Comparison of ENCODE assay signal across 7 cellular contexts in genomic region chr20:3847419-3847940, GRCh38. TPM values are rescaled to one million over a fixed set of nuclear protein-coding genes. Genes with fewer than 3 reads are reported as not detected.
A peak's percentile ranks its signal among the peaks of the same experiment; 100 is the strongest.
DNase-seq lines count a peak whose midpoint lies in the region; ATAC-seq and TF ChIP-seq lines count a peak whose summit lies in the region.

No MANE protein-coding gene starts in this region.

- H3K9ac ChIP-seq in skeletal muscle satellite cell (ENCODE audit: low read depth, low read length), result peak overlapping the region; percentile 96

- ATAC-seq in WTC11, result no peak
- ATAC-seq in HG02884 (IDR thresholded peaks at IDR 0.05; ENCODE audit: unreplicated experiment), result no peak
- no peak for ATAC-seq in GM21526 (IDR thresholded peaks at IDR 0.05; ENCODE audit: low FRiP score, unreplicated experiment)
- ATAC-seq in GM19395 (IDR thresholded peaks at IDR 0.05; ENCODE audit: unreplicated experiment), result no peak

- H3K27me3 Mint-ChIP-seq in WTC11 (ENCODE audit: low read depth) (no peaks in the 10 kb centered on the region), glutamatergic neuron (ENCODE audit: unreplicated experiment) (peaks cover 2% of the 10 kb centered on the region)

- peak overlapping the region; percentile 99 for H3K4me2 ChIP-seq in skeletal muscle satellite cell (ENCODE audit: low read length)

- CTCF ChIA-PET in HEK293 (lab: Yijun Ruan, JAX), result interaction anchor here (0.7 to 1.0 kb wide), 3 partner anchors 8 to 221 kb away, joined by 3 to 5 read pairs (median 3); no protein-coding TSS in a partner anchor
- CTCF ChIA-PET in WTC11 (lab: Charles Lee), result interaction anchor here (0.8 to 1.0 kb wide), 3 partner anchors 27 to 131 kb away, joined by 3 read pairs; partner anchors contain the start of genes AP5S1 and SPEF1

- TF ChIP-seq CTCF in HEK293 (tag by site-specific recombination; IDR thresholded peaks at IDR 0.05), result no peak
- TF ChIP-seq CTCF in WTC11 (IDR thresholded peaks at IDR 0.05), result no peak
- TF ChIP-seq CTCF in glutamatergic neuron (IDR thresholded peaks at IDR 0.05; ENCODE audit: partially characterized antibody, unreplicated experiment), result no peak

- DNase-seq in WTC11 (ENCODE audit: low spot score) (no peak), glutamatergic neuron (no peak)

- H3K9me3 Mint-ChIP-seq in WTC11 (no peaks in the 10 kb centered on the region), glutamatergic neuron (ENCODE audit: unreplicated experiment) (peaks cover 4% of the 10 kb centered on the region)

- H3K4me3 ChIP-seq in HEK293 (ENCODE audit: low read depth, low read length) (peak overlapping the region; percentile 94), skeletal muscle satellite cell (ENCODE audit: low read length) (peak overlapping the region; percentile 94)

- no peaks in the 10 kb centered on the region for H3K27me3 ChIP-seq in skeletal muscle satellite cell (ENCODE audit: control insufficient read depth, insufficient read depth, low read length)

- POLR2A ChIA-PET in HEK293 (lab: Yijun Ruan, JAX), result interaction anchor here (1.4 kb wide), 1 partner anchor 27 kb away, joined by 8 read pairs; the partner anchor contains the start of gene AP5S1
- POLR2A ChIA-PET in WTC11 (lab: Charles Lee), result no interaction called here

- H3K36me3 Mint-ChIP-seq in WTC11 (no peaks in the 10 kb centered on the region), glutamatergic neuron (ENCODE audit: unreplicated experiment) (no peaks in the 10 kb centered on the region)

- no peaks in the 10 kb centered on the region for H3K9me3 ChIP-seq in HEK293 (ENCODE audit: control insufficient read depth, insufficient read depth, low read depth, low read length)
- H3K9me3 ChIP-seq in skeletal muscle satellite cell (replicated peaks; ENCODE audit: low read length), result no peaks in the 10 kb centered on the region

- H3K4me1 ChIP-seq in HEK293 (ENCODE audit: control insufficient read depth, insufficient read depth, low read length) (peaks cover 11% of the 10 kb centered on the region), skeletal muscle satellite cell (ENCODE audit: control insufficient read depth, insufficient read depth, low read length) (peaks cover 39% of the 10 kb centered on the region)

- H3K4me1 Mint-ChIP-seq in WTC11 (peaks cover 5% of the 10 kb centered on the region), glutamatergic neuron (ENCODE audit: low read depth, unreplicated experiment) (peaks cover 2% of the 10 kb centered on the region)

- H3K4me3 Mint-ChIP-seq in WTC11 (peak overlapping the region; percentile 85), glutamatergic neuron (ENCODE audit: unreplicated experiment) (peak overlapping the region; percentile 88)

- H3K27ac Mint-ChIP-seq in WTC11 (no peak overlapping the region), glutamatergic neuron (ENCODE audit: unreplicated experiment) (peak overlapping the region; percentile 60)

- H3K27ac ChIP-seq in HEK293 (ENCODE audit: extremely low read depth, low read depth, low read length), result peak overlapping the region; percentile 92

- H3K36me3 ChIP-seq in HEK293 (ENCODE audit: control insufficient read depth in 2 of 2, insufficient read depth in 1 of 2, low read length in 2 of 2), result peaks cover 0 to 7% of the 10 kb centered on the region in 2 experiments; a peak in 2 of 3 replicates
- H3K36me3 ChIP-seq in skeletal muscle satellite cell (ENCODE audit: insufficient read depth, low read length), result peaks cover 4% of the 10 kb centered on the region

TF ChIP-seq in HEK293, 187 proteins besides CTCF, POLR2A, EP300 and RAD21:
- TF ChIP-seq ZNF776 (tag by site-specific recombination; IDR thresholded peaks at IDR 0.05; ENCODE audit: borderline replicate concordance) (no peak), REPIN1 (tag by site-specific recombination; IDR thresholded peaks at IDR 0.05; ENCODE audit: low read depth) (no peak), ZNF140 (tag by site-specific recombination; IDR thresholded peaks at IDR 0.05) (no peak), ZNF624 (tag by site-specific recombination; IDR thresholded peaks at IDR 0.05) (no peak)

TF ChIP-seq in WTC11, 78 proteins besides CTCF, POLR2A, EP300 and RAD21:
- TF ChIP-seq ZNF281 (CRISPR knock-in tag; IDR thresholded peaks at IDR 0.05) (no peak), ZNF423 (CRISPR knock-in tag; IDR thresholded peaks at IDR 0.05) (no peak), ZBTB43 (CRISPR knock-in tag; IDR thresholded peaks at IDR 0.05) (0 out of 2 replicates have a peak, but pooled peaks have one; percentile 41), ZNF396 (CRISPR knock-in tag; IDR thresholded peaks at IDR 0.05; ENCODE audit: borderline replicate concordance) (no peak), ATF1 (CRISPR knock-in tag; IDR thresholded peaks at IDR 0.05) (no peak), FOXP1 (CRISPR knock-in tag; IDR thresholded peaks at IDR 0.05; ENCODE audit: borderline replicate concordance) (no peak; the same call in 1 of the 2 replicates), ZSCAN18 (CRISPR knock-in tag; IDR thresholded peaks at IDR 0.05) (no peak), CREB1 (CRISPR knock-in tag; IDR thresholded peaks at IDR 0.05) (no peak)

RNA-seq across cellular contexts. Expression of gene MAVS, which starts 0.8 kb away (rescaled TPM):
- 23.4 to 26.0 TPM (median 24.4 TPM) in 3 replicates for total RNA-seq in WTC11 (2021)
- total RNA-seq in glutamatergic neuron (ENCODE audit: unreplicated experiment), result 25.8 TPM
- 22.7 and 24.6 TPM in 2 replicates for total RNA-seq in skeletal muscle satellite cell (2012; rRNA removed)

RNA-seq across cellular contexts. Expression of gene AP5S1, which starts 27.1 kb away (rescaled TPM):
- total RNA-seq in WTC11 (2021) (2.8 to 4.1 TPM (median 3.1 TPM) in 3 replicates), glutamatergic neuron (ENCODE audit: unreplicated experiment) (8.1 TPM)
- total RNA-seq in skeletal muscle satellite cell (2012; rRNA removed), result 20.5 and 22.1 TPM in 2 replicates

RNA-seq across cellular contexts. Expression of gene PANK2, which starts 41.7 kb away (rescaled TPM):
- total RNA-seq in WTC11 (2021) (60.3 to 63.7 TPM (median 62.7 TPM) in 3 replicates), glutamatergic neuron (ENCODE audit: unreplicated experiment) (60.3 TPM)
- 40.6 and 42.3 TPM in 2 replicates for total RNA-seq in skeletal muscle satellite cell (2012; rRNA removed)

RNA-seq across cellular contexts. Expression of gene CDC25B, which starts 51.4 kb away (rescaled TPM):
- total RNA-seq in WTC11 (2021) (35.2 to 37.5 TPM (median 37.4 TPM) in 3 replicates), glutamatergic neuron (ENCODE audit: unreplicated experiment) (27.6 TPM)
- 26.6 and 32.2 TPM in 2 replicates for total RNA-seq in skeletal muscle satellite cell (2012; rRNA removed)
